Comparison of ENCODE assay signal across 1 cellular context in the genomic region with DNA sequence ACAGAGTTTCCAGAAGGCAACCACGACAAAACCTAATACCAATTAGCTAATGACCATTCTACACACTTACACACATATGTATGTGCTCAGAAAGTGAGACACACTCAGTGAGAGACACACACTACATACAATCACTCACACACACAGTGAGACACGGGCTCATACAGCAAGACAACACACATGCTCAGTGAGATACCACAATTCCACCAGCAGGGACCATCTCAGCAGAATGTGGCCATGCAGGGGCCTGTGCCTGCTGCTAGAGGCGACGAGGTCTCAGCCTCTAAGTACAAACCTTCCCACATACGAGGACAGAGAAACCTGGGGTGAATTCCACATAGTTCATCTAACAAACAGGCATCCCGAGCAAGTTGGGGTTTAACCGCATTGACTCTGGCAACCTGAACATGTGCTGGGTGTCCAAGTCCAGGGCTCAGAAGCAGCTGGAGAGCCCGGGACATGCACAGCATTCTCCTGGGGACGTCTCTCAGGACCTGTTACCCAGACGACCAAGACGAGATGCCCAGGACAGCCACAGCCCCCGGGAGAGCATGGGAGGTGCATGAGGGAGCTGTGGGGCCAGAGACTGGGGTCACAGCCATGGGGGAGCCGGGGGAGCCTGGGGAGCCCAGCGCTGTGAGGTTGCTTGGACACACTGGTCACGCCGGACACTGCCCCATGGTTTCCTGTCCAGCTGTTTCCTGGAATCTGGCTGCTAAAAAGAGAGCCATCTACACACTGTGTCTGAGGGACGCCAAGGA.
TF ChIP-seq lines count a peak whose summit lies in the region.

No MANE protein-coding gene starts in this region.

TF ChIP-seq in H1, 55 proteins besides CTCF, POLR2A, EP300 and RAD21:
- TF ChIP-seq TEAD4 (IDR thresholded peaks at IDR 0.05; ENCODE audit: low read depth, low read length): no peak
- TF ChIP-seq POU5F1 (IDR thresholded peaks at IDR 0.05; ENCODE audit: low read depth, low read length): no peak
- no peak for TF ChIP-seq BCL11A (IDR thresholded peaks at IDR 0.05; ENCODE audit: low read depth in 2 of 2, low read length in 2 of 2)
TF ChIP-seq in H1: peak in this region for 0.
